Comparison of ENCODE assay signal across 21 cellular contexts in genomic region chr17:80485846-80486245, GRCh38. TPM values are rescaled to one million over a fixed set of nuclear protein-coding genes. Genes with fewer than 3 reads are reported as not detected.
DNase-seq lines count a peak whose midpoint lies in the region; ATAC-seq, FAIRE-seq and TF ChIP-seq lines count a peak whose summit lies in the region.
"Had no signal": no experiment of that assay in that cellular context is flagged by ENCODE, and none has a peak within 500 bp of the region (broad histone marks: within the 10 kb centered on the region; RNA-seq: fewer than 3 reads in every experiment).

No MANE protein-coding gene starts in this region.

- no peaks in the 10 kb centered on the region for H3K79me2 ChIP-seq in GM12878 (ENCODE audit: control insufficient read depth, insufficient read depth, low read length)

- no TSS peak for BruUV-seq in GM12878 (replicated peaks; lab: Mats Ljungman, UMichigan)

- no peaks in the 10 kb centered on the region for H3K36me3 ChIP-seq in BLaER1 treated with 17β-estradiol and CSF1 and Interleukin-3, amounts not matched to agents 10 nM and 100 nM
- H3K36me3 ChIP-seq in GM12878 (ENCODE audit: control insufficient read depth in 2 of 2, insufficient read depth in 2 of 2, low read length in 1 of 2) (no peaks in the 10 kb centered on the region), Peyer's patch (no peaks in the 10 kb centered on the region)
- H3K36me3 ChIP-seq: brain microvascular endothelial cell, left lung had no signal

- ATAC-seq in GM12878, result peak; percentile 35; the same call in 1 of the 3 replicates
- ATAC-seq in stimulated activated naive CD8-positive, alpha-beta T cell treated with anti-CD3 and anti-CD28 coated beads, Interleukin-15, amount 100 ng/mL, for 72 hours, result no peak
- no peak for ATAC-seq in left lobe of liver
- ATAC-seq: activated T-cell treated with anti-CD3 and anti-CD28 coated beads, Interleukin-2, amount 50 U/mL, for 72 hours; left lung; right cardiac atrium had no signal

- no peak overlapping the region for H2AFZ ChIP-seq in GM12878 (ENCODE audit: control insufficient read depth, low read depth, low read length)

- TF ChIP-seq POLR2A in GM12878 (IDR thresholded peaks at IDR 0.05; ENCODE audit: low read depth, low read length), result no peak
- TF ChIP-seq POLR2A in Peyer's patch (IDR thresholded peaks at IDR 0.05), result no peak

- intact Hi-C loops in GM12878 (cut with micrococcal nuclease; ENCODE audit: unreplicated experiment), result no loop called here

- H3K27me3 ChIP-seq in BLaER1 treated with 17β-estradiol and CSF1 and Interleukin-3, amounts not matched to agents 10 nM and 100 nM, result peaks cover under 1 to 22% (median 15%) of the 10 kb centered on the region in 11 experiments; a peak in 21 of 22 replicates
- H3K27me3 ChIP-seq in GM12878 (replicated peaks in 1 of 2; ENCODE audit: control insufficient read depth in 2 of 2, insufficient read depth in 2 of 2, low read length in 1 of 2), result no peaks in the 10 kb centered on the region; a peak in 1 of 4 replicates
- peaks cover 0 to under 1% of the 10 kb centered on the region in 2 donors for H3K27me3 ChIP-seq in Peyer's patch

- POLR2A ChIA-PET in GM12878 (lab: Charles Lee), result interaction anchor here (0.6 kb wide), 1 partner anchor 101 kb away, joined by 4 read pairs; no protein-coding TSS in a partner anchor

- in situ Hi-C loops in GM12878 (cut with MboI), result no loop called here

- SMC1A ChIA-PET in GM12878 (lab: Charles Lee; ENCODE audit: uncharacterized antibody, unreplicated experiment), result no interaction called here

- peak overlapping the region in 6 of 11 experiments; percentile 24 to 79 (median 70); a peak in 11 of 22 replicates for H3K27ac ChIP-seq in BLaER1 treated with 17β-estradiol and CSF1 and Interleukin-3, amounts not matched to agents 10 nM and 100 nM
- H3K27ac ChIP-seq in GM12878 (ENCODE audit: control insufficient read depth, insufficient read depth) (no peak overlapping the region), Peyer's patch (no peak overlapping the region)
- H3K27ac ChIP-seq: brain microvascular endothelial cell, left lung had no signal

- H3K4me1 Mint-ChIP-seq in stimulated activated naive CD8-positive, alpha-beta T cell treated with anti-CD3 and anti-CD28 coated beads, Interleukin-15, amount 100 ng/mL, for 72 hours, result peaks cover 6% of the 10 kb centered on the region
- H3K4me1 Mint-ChIP-seq: activated CD4-positive, alpha-beta memory T cell treated with anti-CD3 and anti-CD28 coated beads, Interleukin-2, amount 10 ng/mL, durations not matched to agents 7 days and 5 days; activated naive CD8-positive, alpha-beta T cell treated with anti-CD3 and anti-CD28 coated beads, Interleukin-2, amount 10 ng/mL, durations not matched to agents 7 days and 5 days had no signal

- TF ChIP-seq EP300 in GM12878 (IDR thresholded peaks at IDR 0.05; ENCODE audit: borderline replicate concordance in 1 of 2, control insufficient read depth in 1 of 2, low read depth in 2 of 2, low read length in 2 of 2), result no peak

- FAIRE-seq in GM12878 (lab: Jason Lieb, UNC), result no peak

- H3K9ac ChIP-seq in BLaER1 treated with 17β-estradiol and CSF1 and Interleukin-3, amounts not matched to agents 10 nM and 100 nM, result peak overlapping the region in 5 of 11 experiments; percentile 20 to 76 (median 63); a peak in 8 of 22 replicates
- no peak overlapping the region for H3K9ac ChIP-seq in GM12878 (ENCODE audit: control insufficient read depth, insufficient read depth, low read length)

- peaks cover 0 to 7% (median 0%) of the 10 kb centered on the region in 11 experiments; a peak in 2 of 22 replicates for H3K9me3 ChIP-seq in BLaER1 treated with 17β-estradiol and CSF1 and Interleukin-3, amounts not matched to agents 10 nM and 100 nM (replicated peaks in 1 of 11)
- H3K9me3 ChIP-seq in GM12878 (replicated peaks; ENCODE audit: control insufficient read depth, insufficient read depth, low read length) (peaks cover 5% of the 10 kb centered on the region; the same call in 1 of the 3 replicates), Peyer's patch (peaks cover 0 to 4% (median 0%) of the 10 kb centered on the region in 4 donors)

- H3K4me3 Mint-ChIP-seq in stimulated activated naive CD8-positive, alpha-beta T cell treated with anti-CD3 and anti-CD28 coated beads, Interleukin-15, amount 100 ng/mL, for 72 hours, result no peak overlapping the region
- H3K4me3 Mint-ChIP-seq: activated CD4-positive, alpha-beta memory T cell treated with anti-CD3 and anti-CD28 coated beads, Interleukin-2, amount 10 ng/mL, durations not matched to agents 7 days and 5 days; activated naive CD8-positive, alpha-beta T cell treated with anti-CD3 and anti-CD28 coated beads, Interleukin-2, amount 10 ng/mL, durations not matched to agents 7 days and 5 days; activated T-cell treated with anti-CD3 and anti-CD28 coated beads, Interleukin-2, amount 50 U/mL, for 72 hours had no signal

- TF ChIP-seq CTCF in GM20000 (IDR thresholded peaks at IDR 0.05; ENCODE audit: extremely low read depth, missing control alignments) (no peak), GM12878 (IDR thresholded peaks at IDR 0.05 in 2 of 3, conservative IDR thresholded peaks at IDR 0.05 in 1 of 3; ENCODE audit: control insufficient read depth in 2 of 3, extremely low read depth in 1 of 3, insufficient read depth in 1 of 3, low read depth in 3 of 3, low read length in 3 of 3) (no peak), Peyer's patch (IDR thresholded peaks at IDR 0.05) (no peak)

- 3% methylated on average over 10 of the region's 10 CpGs for WGBS in GM12878 (ENCODE audit: insufficient coverage, insufficient replicate concordance, low lambda C conversion rate, missing lambda C conversion rate)

- peak; percentile 60 for DNase-seq in GM20000 (ENCODE audit: low spot score)
- DNase-seq in NCI-H2171 treated with DMSO at 0.1 percent for 48 hours (lab: John Stamatoyannopoulos, UW), result peak; percentile 99
- DNase-seq in GM12878 (ENCODE audit: low read depth, low spot score), result no peak
- no peak for DNase-seq in dedifferentiated amniotic fluid mesenchymal stem cell (ENCODE audit: extremely low spot score)
- no peak for DNase-seq in stimulated activated naive CD8-positive, alpha-beta T cell treated with anti-CD3 and anti-CD28 coated beads, Interleukin-15, amount 100 ng/mL, for 72 hours
- no peak for DNase-seq in Peyer's patch
- no peak for DNase-seq in left lobe of liver (ENCODE audit: low spot score)
- DNase-seq: activated CD4-positive, alpha-beta memory T cell treated with anti-CD3 and anti-CD28 coated beads, Interleukin-2, amount 10 ng/mL, durations not matched to agents 7 days and 5 days; activated naive CD8-positive, alpha-beta T cell treated with anti-CD3 and anti-CD28 coated beads, Interleukin-2, amount 10 ng/mL, durations not matched to agents 7 days and 5 days; activated T-cell treated with anti-CD3 and anti-CD28 coated beads, Interleukin-2, amount 50 U/mL, for 72 hours; brain microvascular endothelial cell; dermis blood vessel endothelial cell; NCI-H2029; NCI-H774; RPMI8226; substantia nigra; T-helper 1 cell had no signal

- CTCF ChIA-PET in GM12878 (lab: Yijun Ruan, JAX), result no interaction called here

- peaks cover 73% of the 10 kb centered on the region for H3K27me3 Mint-ChIP-seq in stimulated activated naive CD8-positive, alpha-beta T cell treated with anti-CD3 and anti-CD28 coated beads, Interleukin-15, amount 100 ng/mL, for 72 hours

- RAD21 ChIA-PET in GM12878 (lab: Charles Lee; ENCODE audit: unreplicated experiment), result no interaction called here

- H4K20me1 ChIP-seq in BLaER1 treated with 17β-estradiol and CSF1 and Interleukin-3, amounts not matched to agents 10 nM and 100 nM, result peaks cover 0 to 21% (median 0%) of the 10 kb centered on the region in 11 experiments; a peak in 5 of 22 replicates
- H4K20me1 ChIP-seq in GM12878 (ENCODE audit: control insufficient read depth, insufficient read depth), result no peaks in the 10 kb centered on the region

- H3K9me3 Mint-ChIP-seq in stimulated activated naive CD8-positive, alpha-beta T cell treated with anti-CD3 and anti-CD28 coated beads, Interleukin-15, amount 100 ng/mL, for 72 hours, result no peaks in the 10 kb centered on the region
- H3K9me3 Mint-ChIP-seq: activated CD4-positive, alpha-beta memory T cell treated with anti-CD3 and anti-CD28 coated beads, Interleukin-2, amount 10 ng/mL, durations not matched to agents 7 days and 5 days; activated naive CD8-positive, alpha-beta T cell treated with anti-CD3 and anti-CD28 coated beads, Interleukin-2, amount 10 ng/mL, durations not matched to agents 7 days and 5 days; activated T-cell treated with anti-CD3 and anti-CD28 coated beads, Interleukin-2, amount 50 U/mL, for 72 hours had no signal

- peak overlapping the region in 1 of 10 experiments; percentile 5; a peak in 1 of 20 replicates for H3K4me3 ChIP-seq in BLaER1 treated with 17β-estradiol and CSF1 and Interleukin-3, amounts not matched to agents 10 nM and 100 nM
- H3K4me3 ChIP-seq in GM12878, result no peak overlapping the region
- H3K4me3 ChIP-seq in Peyer's patch, result no peak overlapping the region
- H3K4me3 ChIP-seq: left lung had no signal

- H3K4me2 ChIP-seq in BLaER1 treated with 17β-estradiol and CSF1 and Interleukin-3, amounts not matched to agents 10 nM and 100 nM, result peak overlapping the region in 9 of 11 experiments; percentile 43 to 96 (median 78); a peak in 18 of 22 replicates
- H3K4me2 ChIP-seq in GM12878 (ENCODE audit: control insufficient read depth, insufficient read depth), result no peak overlapping the region

- no peak overlapping the region for H3K27ac Mint-ChIP-seq in stimulated activated naive CD8-positive, alpha-beta T cell treated with anti-CD3 and anti-CD28 coated beads, Interleukin-15, amount 100 ng/mL, for 72 hours
- H3K27ac Mint-ChIP-seq: activated CD4-positive, alpha-beta memory T cell treated with anti-CD3 and anti-CD28 coated beads, Interleukin-2, amount 10 ng/mL, durations not matched to agents 7 days and 5 days; activated naive CD8-positive, alpha-beta T cell treated with anti-CD3 and anti-CD28 coated beads, Interleukin-2, amount 10 ng/mL, durations not matched to agents 7 days and 5 days; activated T-cell treated with anti-CD3 and anti-CD28 coated beads, Interleukin-2, amount 50 U/mL, for 72 hours had no signal

- TF ChIP-seq RAD21 in GM12878 (IDR thresholded peaks at IDR 0.05; ENCODE audit: insufficient read depth, low read depth, low read length), result no peak

- peaks cover 7 to 79% (median 56%) of the 10 kb centered on the region in 10 experiments; a peak in 18 of 20 replicates for H3K4me1 ChIP-seq in BLaER1 treated with 17β-estradiol and CSF1 and Interleukin-3, amounts not matched to agents 10 nM and 100 nM
- H3K4me1 ChIP-seq in GM12878 (ENCODE audit: control insufficient read depth, insufficient read depth, low read length) (no peaks in the 10 kb centered on the region), Peyer's patch (no peaks in the 10 kb centered on the region)
- H3K4me1 ChIP-seq: left lung had no signal

RNA-seq across cellular contexts. Expression of gene NPTX1, which starts 9.4 kb away (rescaled TPM):
- total RNA-seq in GM12878 (2013; cell fraction: nucleolus; rRNA removed), result not detected in 2 replicates
- total RNA-seq in GM12878 (2014; rRNA removed) (not detected in 2 replicates), GM12878 (2014; rRNA removed; fragmentation: Illumina TruSeq; extraction: Trizol) (not detected in 2 replicates), GM12878 (2021) (0.05 TPM in 1 of 2 replicates, not detected in the other), Peyer's patch (1 to 10 TPM in 1 of 4 donors, under 1 TPM in 1, not detected in 2; 0.80 to 1.8 TPM), left lobe of liver (0.25 TPM)
- not detected for polyA plus RNA-seq in GM12878 (2011; ENCODE audit: low read depth)
- polyA plus RNA-seq in GM12878 (2011; rRNA removed) (not detected in 2 replicates), GM12878 (2014; fragmentation: Illumina TruSeq; extraction: Trizol) (not detected in 2 replicates), GM12878 (2014; fragmentation: Nextera tagmentation; extraction: Ambion mirVana) (not detected), GM12878 (2014; rRNA removed) (not detected in 2 replicates), GM12878 (2016; fragmentation: Nextera tagmentation; extraction: Ambion mirVana) (not detected)
- polyA plus RNA-seq in GM12878 (2011; cell fraction: cytosol; rRNA removed), result 0.01 and 0.02 TPM in 2 replicates
- 0.03 and 0.04 TPM in 2 replicates for polyA plus RNA-seq in GM12878 (2011; cell fraction: nucleus; rRNA removed)
- 0.08 TPM in 2 replicates for polyA plus RNA-seq in GM12878 (2012)
- not detected in 2 replicates for polyA minus RNA-seq in GM12878 (2011; rRNA and poly(A)+ RNA removed)
- polyA minus RNA-seq in GM12878 (2011; cell fraction: cytosol; rRNA and poly(A)+ RNA removed), result not detected in 2 replicates
- not detected in 2 replicates for polyA minus RNA-seq in GM12878 (2011; cell fraction: nucleus; rRNA and poly(A)+ RNA removed)
- total RNA-seq: epithelial cell of proximal tubule, right cardiac atrium had no signal

RNA-seq across cellular contexts. Expression of gene RPTOR, which starts 58.8 kb away (rescaled TPM):
- total RNA-seq in GM12878 (2013; cell fraction: nucleolus; rRNA removed), result 181 and 215 TPM in 2 replicates
- 9.8 and 11.8 TPM in 2 replicates for total RNA-seq in GM12878 (2014; rRNA removed)
- 6.1 and 6.7 TPM in 2 replicates for total RNA-seq in GM12878 (2014; rRNA removed; fragmentation: Illumina TruSeq; extraction: Trizol)
- total RNA-seq in GM12878 (2021), result 30.0 and 32.1 TPM in 2 replicates
- polyA plus RNA-seq in GM12878 (2011; ENCODE audit: low read depth), result 3.8 TPM
- 1.8 and 2.6 TPM in 2 replicates for polyA plus RNA-seq in GM12878 (2011; rRNA removed)
- polyA plus RNA-seq in GM12878 (2011; cell fraction: cytosol; rRNA removed), result 4.8 and 4.9 TPM in 2 replicates
- polyA plus RNA-seq in GM12878 (2011; cell fraction: nucleus; rRNA removed), result 17.4 and 23.3 TPM in 2 replicates
- polyA plus RNA-seq in GM12878 (2012), result 9.5 and 10.9 TPM in 2 replicates
- polyA plus RNA-seq in GM12878 (2014; fragmentation: Illumina TruSeq; extraction: Trizol), result 3.3 and 6.2 TPM in 2 replicates
- under 1 TPM; 0.18 to 0.26 TPM for polyA plus RNA-seq in GM12878 (2014; fragmentation: Nextera tagmentation; extraction: Ambion mirVana)
- 9.3 and 12.2 TPM in 2 replicates for polyA plus RNA-seq in GM12878 (2014; rRNA removed)
- 10 to 100 TPM in 1 of 2 experiments, 1 to 10 TPM in 1; 9.9 to 10.9 TPM for polyA plus RNA-seq in GM12878 (2016; fragmentation: Nextera tagmentation; extraction: Ambion mirVana)
- 11.4 and 20.0 TPM in 2 replicates for polyA minus RNA-seq in GM12878 (2011; rRNA and poly(A)+ RNA removed)
- 6.4 and 7.1 TPM in 2 replicates for polyA minus RNA-seq in GM12878 (2011; cell fraction: cytosol; rRNA and poly(A)+ RNA removed)
- 28.2 and 48.3 TPM in 2 replicates for polyA minus RNA-seq in GM12878 (2011; cell fraction: nucleus; rRNA and poly(A)+ RNA removed)
- total RNA-seq in Peyer's patch, result 10 to 100 TPM; 42.4 to 73.6 (median 64.2) TPM
- 18.8 TPM for total RNA-seq in left lobe of liver

Comparison
In these comparisons a context has a peak if more than half of its experiments do, and no peak if none do; other contexts are left out.
1. H3K27ac ChIP-seq: peak in BLaER1 treated with 17β-estradiol and CSF1 and Interleukin-3, amounts not matched to agents 10 nM and 100 nM (6 of 11); none in GM12878 (single experiment) and Peyer's patch (0 of 4).
2. DNase-seq: peak in GM20000 (single experiment) and NCI-H2171 treated with DMSO at 0.1 percent for 48 hours (single experiment); none in GM12878 (single experiment), dedifferentiated amniotic fluid mesenchymal stem cell (single experiment), stimulated activated naive CD8-positive, alpha-beta T cell treated with anti-CD3 and anti-CD28 coated beads, Interleukin-15, amount 100 ng/mL, for 72 hours (0 of 2), Peyer's patch (0 of 3) and left lobe of liver (single experiment).